Comparison of ENCODE assay signal across 30 cellular contexts in the genomic region with DNA sequence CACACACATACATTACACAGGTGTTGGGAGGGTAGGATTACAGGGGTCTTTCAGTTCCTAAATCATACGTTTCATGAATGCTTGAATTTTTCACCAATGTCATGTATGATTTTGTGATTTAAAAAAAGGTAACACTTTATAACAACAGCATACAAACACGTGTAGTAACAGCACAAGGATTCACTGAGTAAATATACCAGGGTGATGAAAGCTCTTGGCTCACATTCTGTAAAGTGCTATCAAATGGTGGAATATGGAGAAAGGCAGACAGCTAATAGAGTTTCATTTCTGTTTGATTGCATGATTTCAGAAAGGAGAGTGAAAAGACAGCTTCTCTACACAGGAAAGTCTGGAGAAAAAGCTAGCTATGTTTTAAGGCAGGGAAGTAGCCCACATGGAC.
"Had no signal": no experiment of that assay in that cellular context is flagged by ENCODE, and none has a peak within 500 bp of the region (broad histone marks: within the 10 kb centered on the region; RNA-seq: fewer than 3 reads in every experiment).

No MANE protein-coding gene starts in this region.

- DNase-seq: activated CD4-positive, alpha-beta T cell treated with anti-CD3 and anti-CD28 coated beads for 48 hours; activated CD4-positive, alpha-beta T cell treated with anti-CD3 and anti-CD28 coated beads, Interleukin-2, amount 50 U/mL, for 48 hours; activated CD8-positive, alpha-beta memory T cell treated with anti-CD3 and anti-CD28 coated beads for 24 hours; activated effector memory CD4-positive, alpha-beta T cell treated with anti-CD3 and anti-CD28 coated beads, Interleukin-2, amount 50 U/mL, for 16 hours; activated naive CD4-positive, alpha-beta T cell treated with anti-CD3 and anti-CD28 coated beads for 36 hours; activated naive CD8-positive, alpha-beta T cell treated with anti-CD3 and anti-CD28 coated beads for 36 hours; adrenal gland; aorta; body of pancreas; cerebellar nuclear complex; colonic mucosa; effector memory CD4-positive, alpha-beta T cell; foreskin keratinocyte; heart right ventricle; left lung; nephron progenitor cell; small intestine; stimulated activated CD4-positive, alpha-beta T cell treated with anti-CD3 and anti-CD28 coated beads, Interleukin-4, amount 100 ng/mL, for 24 hours; stomach; T1000; thyroid gland; upper lobe of left lung; WERI-Rb-1 had no signal

- H3K4me1 Mint-ChIP-seq: stimulated activated effector memory CD8-positive, alpha-beta T cell treated with anti-CD3 and anti-CD28 coated beads, Interleukin-12 subunit alpha, Interleukin-12 subunit beta, amount 100 ng/mL, for 72 hours had no signal

- H3K27ac Mint-ChIP-seq: activated naive CD4-positive, alpha-beta T cell treated with anti-CD3 and anti-CD28 coated beads for 36 hours; activated naive CD8-positive, alpha-beta T cell treated with anti-CD3 and anti-CD28 coated beads for 36 hours; stimulated activated effector memory CD8-positive, alpha-beta T cell treated with anti-CD3 and anti-CD28 coated beads, Interleukin-12 subunit alpha, Interleukin-12 subunit beta, amount 100 ng/mL, for 72 hours had no signal

- H3K27me3 Mint-ChIP-seq: activated naive CD8-positive, alpha-beta T cell treated with anti-CD3 and anti-CD28 coated beads for 36 hours; progenitor cell of endocrine pancreas had no signal

- H3K27ac ChIP-seq: adrenal gland, body of pancreas, cardiac muscle cell, colonic mucosa, foreskin keratinocyte, heart right ventricle, left lung, neutrophil, stomach, thyroid gland, upper lobe of left lung, vagina, WERI-Rb-1 had no signal

- FAIRE-seq: small intestine had no signal

- H3K4me1 ChIP-seq: adrenal gland, body of pancreas, colonic mucosa, foreskin keratinocyte, stomach, thyroid gland, upper lobe of left lung had no signal

- H3K36me3 ChIP-seq: adrenal gland, cardiac muscle cell, colonic mucosa, heart right ventricle, left lung, neutrophil, stomach, thyroid gland, upper lobe of left lung, vagina, WERI-Rb-1 had no signal

- H3K4me3 ChIP-seq: adrenal gland, body of pancreas, cardiac muscle cell, colonic mucosa, heart right ventricle, left lung, stomach, thyroid gland, upper lobe of left lung, vagina had no signal

- H3K27me3 ChIP-seq: adrenal gland, body of pancreas, cardiac muscle cell, colonic mucosa, foreskin keratinocyte, heart right ventricle, left lung, neutrophil, stomach, thyroid gland, upper lobe of left lung, vagina had no signal

- ATAC-seq: activated CD4-positive, CD25-positive, alpha-beta regulatory T cell treated with anti-CD3 and anti-CD28 coated beads, Interleukin-2, amount 50 U/mL, for 24 hours; body of pancreas; foreskin keratinocyte; heart right ventricle; left lung; sciatic nerve; stimulated activated effector memory CD8-positive, alpha-beta T cell treated with anti-CD3 and anti-CD28 coated beads, Interleukin-12 subunit alpha, Interleukin-12 subunit beta, amount 100 ng/mL, for 72 hours had no signal

- H3K9me3 ChIP-seq: adrenal gland, body of pancreas, colonic mucosa, neutrophil, thyroid gland, upper lobe of left lung, vagina had no signal

- H3K9me3 Mint-ChIP-seq: activated naive CD4-positive, alpha-beta T cell treated with anti-CD3 and anti-CD28 coated beads for 36 hours; stimulated activated effector memory CD8-positive, alpha-beta T cell treated with anti-CD3 and anti-CD28 coated beads, Interleukin-12 subunit alpha, Interleukin-12 subunit beta, amount 100 ng/mL, for 72 hours had no signal

- H3K4me3 Mint-ChIP-seq: activated naive CD4-positive, alpha-beta T cell treated with anti-CD3 and anti-CD28 coated beads for 36 hours; activated naive CD8-positive, alpha-beta T cell treated with anti-CD3 and anti-CD28 coated beads for 36 hours; nephron progenitor cell; stimulated activated effector memory CD8-positive, alpha-beta T cell treated with anti-CD3 and anti-CD28 coated beads, Interleukin-12 subunit alpha, Interleukin-12 subunit beta, amount 100 ng/mL, for 72 hours had no signal

- H3K36me3 Mint-ChIP-seq: activated naive CD8-positive, alpha-beta T cell treated with anti-CD3 and anti-CD28 coated beads for 36 hours; stimulated activated effector memory CD8-positive, alpha-beta T cell treated with anti-CD3 and anti-CD28 coated beads, Interleukin-12 subunit alpha, Interleukin-12 subunit beta, amount 100 ng/mL, for 72 hours had no signal
